Comparison of ENCODE assay signal across 17 cellular contexts in the genomic region with DNA sequence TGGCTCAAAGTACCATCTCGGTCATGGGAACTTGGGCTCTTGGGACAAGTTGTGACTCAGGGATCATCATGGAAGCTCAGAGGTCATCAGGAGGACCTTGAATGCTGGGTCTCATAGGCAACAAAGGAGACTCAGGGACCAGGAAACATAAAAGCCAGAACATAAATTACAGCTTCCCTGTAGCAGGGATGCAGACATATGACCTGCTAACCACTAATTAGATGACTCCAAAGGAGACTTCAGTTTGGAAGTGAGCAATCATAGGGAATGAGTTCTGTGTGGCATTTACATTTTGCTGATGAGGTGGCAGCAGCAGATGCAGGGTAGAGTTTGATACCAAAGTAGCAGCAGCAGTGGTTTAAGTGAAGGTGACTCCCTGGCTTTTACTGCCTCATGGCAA.
DNase-seq lines count a peak whose midpoint lies in the region; ATAC-seq and TF ChIP-seq lines count a peak whose summit lies in the region.
"Had no signal": no experiment of that assay in that cellular context is flagged by ENCODE, and none has a peak within 500 bp of the region (broad histone marks: within the 10 kb centered on the region; RNA-seq: fewer than 3 reads in every experiment).

No MANE protein-coding gene starts in this region.

- CTCF ChIA-PET in OCI-LY7 (lab: Charles Lee; ENCODE audit: unreplicated experiment), result no interaction called here

- H3K4me1 Mint-ChIP-seq in activated CD4-positive, alpha-beta T cell treated with anti-CD3 and anti-CD28 coated beads, Interleukin-2, amount 10 ng/mL, durations not matched to agents 24 days and 14 days, result no peaks in the 10 kb centered on the region
- H3K4me1 Mint-ChIP-seq in effector memory CD8-positive, alpha-beta T cell (ENCODE audit: low read depth in 2 of 2), result no peaks in the 10 kb centered on the region
- H3K4me1 Mint-ChIP-seq: CD4-positive, alpha-beta memory T cell had no signal

- no peak overlapping the region for H3K27ac ChIP-seq in osteoblast (ENCODE audit: low read depth, low read length)
- H3K27ac ChIP-seq in OCI-LY7 (ENCODE audit: low read depth, low read length, poor library complexity, severe bottlenecking), result no peak overlapping the region
- H3K27ac ChIP-seq: C4-2B had no signal

- intact Hi-C loops in activated CD4-positive, alpha-beta T cell treated with anti-CD3 and anti-CD28 coated beads, Interleukin-2, amount 10 ng/mL, durations not matched to agents 24 days and 14 days (cut with micrococcal nuclease), result no loop called here
- intact Hi-C loops in OCI-LY7 (cut with micrococcal nuclease; ENCODE audit: unreplicated experiment), result no loop called here

- H3K9me3 ChIP-seq in osteoblast (ENCODE audit: low read depth, low read length), result peaks cover 9% of the 10 kb centered on the region
- peaks cover 42% of the 10 kb centered on the region for H3K9me3 ChIP-seq in OCI-LY7 (ENCODE audit: low read length)

- peaks cover 2% of the 10 kb centered on the region for H3K27me3 Mint-ChIP-seq in activated CD4-positive, alpha-beta T cell treated with anti-CD3 and anti-CD28 coated beads, Interleukin-2, amount 10 ng/mL, durations not matched to agents 24 days and 14 days
- peaks cover 69 to 77% of the 10 kb centered on the region in 2 donors for H3K27me3 Mint-ChIP-seq in effector memory CD8-positive, alpha-beta T cell

- POLR2A ChIA-PET in OCI-LY7 (lab: Charles Lee), result no interaction called here

- no peaks in the 10 kb centered on the region for H3K27me3 ChIP-seq in osteoblast (ENCODE audit: insufficient read depth, low read length)
- H3K27me3 ChIP-seq: BE2C had no signal

- H3K4me1 ChIP-seq in osteoblast (ENCODE audit: insufficient read depth, low read length) (no peaks in the 10 kb centered on the region), OCI-LY7 (ENCODE audit: insufficient read depth, low read length, poor library complexity, severe bottlenecking) (no peaks in the 10 kb centered on the region)
- H3K4me1 ChIP-seq: BE2C, HAP-1 had no signal

- no TSS peak for BruUV-seq in OCI-LY7 (replicated peaks; lab: Mats Ljungman, UMichigan)

- no peak overlapping the region for H3K4me3 ChIP-seq in osteoblast (ENCODE audit: insufficient read depth, low read length)
- H3K4me3 ChIP-seq in OCI-LY7 (ENCODE audit: low read depth, low read length, poor library complexity, severe bottlenecking), result no peak overlapping the region
- H3K4me3 ChIP-seq: HAP-1 had no signal

- H3K27ac Mint-ChIP-seq in activated CD4-positive, alpha-beta T cell treated with anti-CD3 and anti-CD28 coated beads, Interleukin-2, amount 10 ng/mL, durations not matched to agents 24 days and 14 days, result no peak overlapping the region
- no peak overlapping the region for H3K27ac Mint-ChIP-seq in effector memory CD8-positive, alpha-beta T cell
- H3K27ac Mint-ChIP-seq: CD4-positive, alpha-beta memory T cell; HFFc6 had no signal

- H3K9me2 ChIP-seq in OCI-LY7 (ENCODE audit: insufficient read depth, low read length), result no peaks in the 10 kb centered on the region

- peaks cover 10% of the 10 kb centered on the region for H3K9me3 Mint-ChIP-seq in activated CD4-positive, alpha-beta T cell treated with anti-CD3 and anti-CD28 coated beads, Interleukin-2, amount 10 ng/mL, durations not matched to agents 24 days and 14 days
- no peaks in the 10 kb centered on the region for H3K9me3 Mint-ChIP-seq in effector memory CD8-positive, alpha-beta T cell

- H2AFZ ChIP-seq in osteoblast (ENCODE audit: low read length) (no peak overlapping the region), OCI-LY7 (ENCODE audit: low read length) (no peak overlapping the region)

- H3K4me3 Mint-ChIP-seq in activated CD4-positive, alpha-beta T cell treated with anti-CD3 and anti-CD28 coated beads, Interleukin-2, amount 10 ng/mL, durations not matched to agents 24 days and 14 days, result no peak overlapping the region
- H3K4me3 Mint-ChIP-seq in effector memory CD8-positive, alpha-beta T cell, result no peak overlapping the region
- H3K4me3 Mint-ChIP-seq: CD4-positive, alpha-beta memory T cell; HFFc6 had no signal

- H3K36me3 ChIP-seq in osteoblast (ENCODE audit: insufficient read depth, low read length) (no peaks in the 10 kb centered on the region), OCI-LY7 (ENCODE audit: insufficient read depth, low read length) (no peaks in the 10 kb centered on the region)
- H3K36me3 ChIP-seq: BE2C, HAP-1 had no signal

- DNase-seq in activated CD4-positive, alpha-beta T cell treated with anti-CD3 and anti-CD28 coated beads, Interleukin-2, amount 10 ng/mL, durations not matched to agents 24 days and 14 days, result peak; percentile 39
- no peak for DNase-seq in activated CD4-positive, alpha-beta T cell treated with anti-CD3 and anti-CD28 coated beads, Interleukin-2, amount 50 U/mL, for 1 hour
- DNase-seq in LHCN-M2 (ENCODE audit: low read depth) (peak; percentile 21), T1000 (lab: John Stamatoyannopoulos, UW) (peak; percentile 32), osteoblast (ENCODE audit: insufficient read length, low spot score, missing footprints) (peak; percentile 23), OCI-LY7 (ENCODE audit: low spot score) (no peak), NOMO-1 treated with DMSO at 0.1 percent for 48 hours (lab: John Stamatoyannopoulos, UW; ENCODE audit: unreplicated experiment) (no peak)
- DNase-seq in effector memory CD8-positive, alpha-beta T cell, result no peak
- DNase-seq: BE2C; CD4-positive, alpha-beta memory T cell; DMS153; DMS79 treated with DMSO at 0.1 percent for 48 hours; EL; HFFc6; IMR-90 had no signal

- TF ChIP-seq CTCF in osteoblast (IDR thresholded peaks at IDR 0.05; ENCODE audit: extremely low read depth, low read depth, low read length), result no peak
- no peak for TF ChIP-seq CTCF in OCI-LY7 (conservative IDR thresholded peaks at IDR 0.05; ENCODE audit: low read length)

- H3K79me2 ChIP-seq in osteoblast (ENCODE audit: insufficient read depth, low read length) (no peaks in the 10 kb centered on the region), OCI-LY7 (ENCODE audit: insufficient read depth, low read depth, low read length) (no peaks in the 10 kb centered on the region)

- H3K36me3 Mint-ChIP-seq in activated CD4-positive, alpha-beta T cell treated with anti-CD3 and anti-CD28 coated beads, Interleukin-2, amount 10 ng/mL, durations not matched to agents 24 days and 14 days (ENCODE audit: low read depth), result no peaks in the 10 kb centered on the region
- H3K36me3 Mint-ChIP-seq in effector memory CD8-positive, alpha-beta T cell (ENCODE audit: insufficient read depth), result no peaks in the 10 kb centered on the region
- H3K36me3 Mint-ChIP-seq: CD4-positive, alpha-beta memory T cell had no signal

- no peak for ATAC-seq in effector memory CD8-positive, alpha-beta T cell (replicated peaks)

- H4K20me1 ChIP-seq in osteoblast (ENCODE audit: insufficient read depth, low read length) (no peaks in the 10 kb centered on the region), OCI-LY7 (ENCODE audit: insufficient read depth, low read length) (no peaks in the 10 kb centered on the region)

- no peak overlapping the region for H3K4me2 ChIP-seq in osteoblast (ENCODE audit: insufficient read depth, low read length)
- H3K4me2 ChIP-seq in OCI-LY7 (ENCODE audit: low read length), result no peak overlapping the region

Comparison
In these comparisons a context has a peak if more than half of its experiments do, and no peak if none do; other contexts are left out.
1. DNase-seq: peak in activated CD4-positive, alpha-beta T cell treated with anti-CD3 and anti-CD28 coated beads, Interleukin-2, amount 10 ng/mL, durations not matched to agents 24 days and 14 days (single experiment), LHCN-M2 (single experiment), T1000 (single experiment) and osteoblast (single experiment); none in activated CD4-positive, alpha-beta T cell treated with anti-CD3 and anti-CD28 coated beads, Interleukin-2, amount 50 U/mL, for 1 hour (single experiment), OCI-LY7 (single experiment), effector memory CD8-positive, alpha-beta T cell (0 of 3) and NOMO-1 treated with DMSO at 0.1 percent for 48 hours (single experiment).